ENCODE assay signal across 8 cellular contexts in the genomic region with DNA sequence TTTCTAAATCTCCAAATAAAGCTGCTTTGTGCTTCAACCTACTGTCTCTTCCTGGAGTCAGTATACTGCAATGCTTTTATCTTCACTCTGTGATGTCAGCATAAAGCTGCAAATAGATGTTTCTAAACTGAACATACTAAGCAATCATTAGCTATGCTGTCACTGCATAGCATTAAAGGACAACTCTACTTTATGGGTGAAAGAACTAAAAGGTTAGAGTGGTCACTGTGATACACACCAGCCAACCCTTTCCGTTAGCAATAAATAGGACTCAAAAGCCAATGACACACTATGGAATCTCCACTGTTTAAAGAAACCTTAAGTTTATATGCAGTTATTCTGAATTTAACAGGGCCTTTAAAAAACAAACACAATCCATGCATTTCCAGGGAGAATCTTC.
DNase-seq lines count a peak whose midpoint lies in the region; ATAC-seq and TF ChIP-seq lines count a peak whose summit lies in the region.

No MANE protein-coding gene starts in this region.

- DNase-seq in OCI-M1 (lab: John Stamatoyannopoulos, UW), result peak; percentile 30
- no peak for DNase-seq in epithelial cell of esophagus (ENCODE audit: low read depth)
- DNase-seq in pons (ENCODE audit: low spot score), result peak; percentile 35
- DNase-seq in stimulated activated naive CD4-positive, alpha-beta T cell treated with Interleukin-2 at 50 U/mL for 16 hours (lab: John Stamatoyannopoulos, UW), result no peak
- DNase-seq in NCI-H2171 treated with DMSO at 0.1 percent for 48 hours (lab: John Stamatoyannopoulos, UW), result no peak
- no peak for DNase-seq in SW 1271 (lab: John Stamatoyannopoulos, UW)

- H3K4me2 ChIP-seq in DOHH2 (ENCODE audit: low read length), result peak overlapping the region; percentile 97

- no peaks in the 10 kb centered on the region for H3K36me3 ChIP-seq in DOHH2 (ENCODE audit: control insufficient read depth, low read length)

- TF ChIP-seq CTCF in DOHH2 (IDR thresholded peaks at IDR 0.05; ENCODE audit: low read depth, low read length, poor library complexity, severe bottlenecking) (no peak), epithelial cell of esophagus (IDR thresholded peaks at IDR 0.05; ENCODE audit: insufficient read depth, low read depth, low read length, missing control alignments) (no peak)

- H3K9me2 ChIP-seq in DOHH2 (replicated peaks; ENCODE audit: control insufficient read depth, low read length), result no peaks in the 10 kb centered on the region

- no peaks in the 10 kb centered on the region for H4K20me1 ChIP-seq in DOHH2 (ENCODE audit: control insufficient read depth, insufficient read depth, low read depth, low read length)

- no peak overlapping the region for H3K27ac ChIP-seq in DOHH2 (ENCODE audit: low read depth, low read length)

- H3K79me2 ChIP-seq in DOHH2 (ENCODE audit: control insufficient read depth, low read length), result peaks cover 36% of the 10 kb centered on the region

- H3F3A ChIP-seq in DOHH2 (ENCODE audit: control insufficient read depth, insufficient read depth), result no peaks in the 10 kb centered on the region

- peaks cover 13% of the 10 kb centered on the region for H3K27me3 ChIP-seq in DOHH2 (ENCODE audit: control insufficient read depth, low read length)

- peaks cover 8% of the 10 kb centered on the region; the same call in 1 of the 2 replicates for H3K9me3 ChIP-seq in DOHH2 (ENCODE audit: control insufficient read depth, insufficient read depth, low read length)

- H3K4me1 ChIP-seq in DOHH2 (ENCODE audit: control insufficient read depth, low read length), result peaks cover 23% of the 10 kb centered on the region

- ATAC-seq in HG02852 (IDR thresholded peaks at IDR 0.05; ENCODE audit: unreplicated experiment), result no peak

- H3K4me3 ChIP-seq in DOHH2 (ENCODE audit: low read length), result 0 out of 2 replicates have a peak overlapping the region, but pooled peaks have one; percentile 99
- peak overlapping the region; percentile 99 for H3K4me3 ChIP-seq in epithelial cell of esophagus (ENCODE audit: low read length)

Comparison
In these comparisons a context has a peak if more than half of its experiments do, and no peak if none do; other contexts are left out.
1. DNase-seq: peak in OCI-M1 (single experiment) and pons (single experiment); none in epithelial cell of esophagus (single experiment), stimulated activated naive CD4-positive, alpha-beta T cell treated with Interleukin-2 at 50 U/mL for 16 hours (single experiment), NCI-H2171 treated with DMSO at 0.1 percent for 48 hours (single experiment) and SW 1271 (0 of 2).